In genomic region chr2:238894226-238894949, GRCh38 we compare ENCODE assay signal across 1 cellular context.
TF ChIP-seq lines count a peak whose summit lies in the region.

No MANE protein-coding gene starts in this region.

TF ChIP-seq in WTC11, 78 proteins besides CTCF, POLR2A, EP300 and RAD21 (continued from another document):
- TF ChIP-seq ARID4B (CRISPR knock-in tag; IDR thresholded peaks at IDR 0.05; ENCODE audit: borderline replicate concordance) (no peak), HMGA2 (CRISPR knock-in tag; IDR thresholded peaks at IDR 0.05) (no peak), GTF2I (CRISPR knock-in tag; conservative IDR thresholded peaks at IDR 0.05) (no peak), ATF6 (CRISPR knock-in tag; IDR thresholded peaks at IDR 0.05) (no peak), TP53 (CRISPR knock-in tag; IDR thresholded peaks at IDR 0.05) (no peak), CBFB (CRISPR knock-in tag; IDR thresholded peaks at IDR 0.05; ENCODE audit: low read depth) (no peak), PREB (CRISPR knock-in tag; IDR thresholded peaks at IDR 0.05; ENCODE audit: borderline replicate concordance) (no peak)
